Comparison of ENCODE assay signal across 33 cellular contexts in the genomic region with DNA sequence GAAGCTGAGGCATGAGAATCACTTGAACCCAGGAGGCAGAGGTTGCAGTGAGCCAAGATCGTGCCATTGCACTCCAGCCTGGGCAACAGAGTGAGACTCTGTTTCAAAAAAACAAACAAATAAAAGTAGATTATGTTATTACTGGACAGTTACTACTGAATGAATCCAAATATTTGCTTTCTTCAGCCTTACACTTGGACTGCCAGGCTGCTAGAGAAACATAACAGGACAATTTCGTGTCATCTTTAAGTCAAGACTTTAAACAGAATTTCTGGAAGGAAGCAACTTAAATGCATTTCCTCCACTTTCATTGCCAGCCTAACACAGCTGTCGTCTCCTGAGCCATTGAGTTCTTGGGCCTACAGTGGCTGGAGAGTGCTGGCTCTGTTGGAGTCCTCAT. TPM values are rescaled to one million over a fixed set of nuclear protein-coding genes. Genes with fewer than 3 reads are reported as not detected.
DNase-seq lines count a peak whose midpoint lies in the region; ATAC-seq and TF ChIP-seq lines count a peak whose summit lies in the region.
"Had no signal": no experiment of that assay in that cellular context is flagged by ENCODE, and none has a peak within 500 bp of the region (broad histone marks: within the 10 kb centered on the region; RNA-seq: fewer than 3 reads in every experiment).

No MANE protein-coding gene starts in this region.

- no peak overlapping the region for H4K91ac ChIP-seq in IMR-90 (ENCODE audit: insufficient read depth, low read depth, low read length)

- H3K36me3 ChIP-seq in IMR-90 (ENCODE audit: control insufficient read depth, insufficient read depth, low read length) (no peaks in the 10 kb centered on the region), Karpas-422 (ENCODE audit: insufficient read depth, low read length) (no peaks in the 10 kb centered on the region)
- H3K36me3 ChIP-seq: BE2C; BLaER1; BLaER1 treated with 17β-estradiol and CSF1 and Interleukin-3, amounts not matched to agents 10 nM and 100 nM had no signal

- no peaks in the 10 kb centered on the region for H3K79me1 ChIP-seq in IMR-90 (ENCODE audit: low read depth in 1 of 2, low read length in 2 of 2)

- no peak overlapping the region for H3K14ac ChIP-seq in IMR-90 (replicated peaks; ENCODE audit: low read depth, low read length)

- no peak overlapping the region for H3K4ac ChIP-seq in IMR-90 (ENCODE audit: low read depth, low read length)

- H3K9me1 ChIP-seq in IMR-90 (ENCODE audit: insufficient read depth, low read length): no peaks in the 10 kb centered on the region

- no peak overlapping the region for H2AK5ac ChIP-seq in IMR-90 (ENCODE audit: low read depth, low read length)

- no peaks in the 10 kb centered on the region for H3K36me3 Mint-ChIP-seq in natural killer cell treated with Interleukin-12 subunit alpha and Interleukin-12 subunit beta and Interleukin-15 and Interleukin-18, amount 100 ng/mL, for 72 hours
- H3K36me3 Mint-ChIP-seq: CD14-positive monocyte; CD4-positive, alpha-beta memory T cell; CD4-positive, CD25-positive, alpha-beta regulatory T cell; CD8-positive, alpha-beta memory T cell; CD8-positive, alpha-beta T cell had no signal

- no peak overlapping the region for H3K23ac ChIP-seq in IMR-90 (ENCODE audit: low read depth, low read length)

- no peak overlapping the region for H2BK5ac ChIP-seq in IMR-90 (ENCODE audit: low read depth, low read length, poor library complexity, severe bottlenecking)

- ATAC-seq in IMR-90 (ENCODE audit: low read depth) (no peak), HG02571 (IDR thresholded peaks at IDR 0.05; ENCODE audit: unreplicated experiment) (no peak)
- ATAC-seq in natural killer cell treated with Interleukin-12 subunit alpha and Interleukin-12 subunit beta and Interleukin-15 and Interleukin-18, amount 100 ng/mL, for 72 hours: no peak
- ATAC-seq: A549; CD8-positive, alpha-beta T cell had no signal

- H3K79me2 ChIP-seq in Karpas-422 (ENCODE audit: low read length): no peaks in the 10 kb centered on the region

- peaks cover 2% of the 10 kb centered on the region; the same call in 1 of the 2 replicates for H3K9me3 ChIP-seq in IMR-90 (ENCODE audit: control insufficient read depth, insufficient read depth, low read length)
- H3K9me3 ChIP-seq in Karpas-422 (ENCODE audit: low read length): no peaks in the 10 kb centered on the region
- H3K9me3 ChIP-seq: A549, BE2C, Caco-2 had no signal

- no peak overlapping the region for H3K27ac Mint-ChIP-seq in natural killer cell treated with Interleukin-12 subunit alpha and Interleukin-12 subunit beta and Interleukin-15 and Interleukin-18, amount 100 ng/mL, for 72 hours
- H3K27ac Mint-ChIP-seq: B cell; CD14-positive monocyte; CD4-positive, alpha-beta memory T cell; CD4-positive, alpha-beta T cell; CD4-positive, CD25-positive, alpha-beta regulatory T cell; CD8-positive, alpha-beta memory T cell; CD8-positive, alpha-beta T cell had no signal

- H2BK20ac ChIP-seq in IMR-90 (ENCODE audit: low read depth, low read length): no peak overlapping the region

- H3K27me3 Mint-ChIP-seq in natural killer cell treated with Interleukin-12 subunit alpha and Interleukin-12 subunit beta and Interleukin-15 and Interleukin-18, amount 100 ng/mL, for 72 hours: peaks cover 24 to 44% of the 10 kb centered on the region in 2 donors

- no peak overlapping the region for H2AFZ ChIP-seq in IMR-90 (replicated peaks; ENCODE audit: low read length, poor library complexity)
- no peak overlapping the region for H2AFZ ChIP-seq in Karpas-422 (ENCODE audit: low read length)

- no peak for TF ChIP-seq POLR2A in IMR-90 (IDR thresholded peaks at IDR 0.05; ENCODE audit: low read depth, low read length)

- H2AK9ac ChIP-seq in IMR-90 (replicated peaks; ENCODE audit: low read depth, low read length, poor library complexity): no peak overlapping the region

- H3K27me3 ChIP-seq in IMR-90 (ENCODE audit: control insufficient read depth, insufficient read depth, low read length): no peaks in the 10 kb centered on the region
- H3K27me3 ChIP-seq in Karpas-422 (ENCODE audit: low read length): no peaks in the 10 kb centered on the region
- H3K27me3 ChIP-seq: BE2C; BLaER1; BLaER1 treated with 17β-estradiol and CSF1 and Interleukin-3, amounts not matched to agents 10 nM and 100 nM had no signal

- H3K4me3 ChIP-seq in IMR-90 (ENCODE audit: insufficient read depth, low read depth, low read length) (no peak overlapping the region), Karpas-422 (ENCODE audit: low read length) (no peak overlapping the region), LNCaP clone FGC (ENCODE audit: low read depth, low read length) (no peak overlapping the region)
- H3K4me3 ChIP-seq: A549; BLaER1; BLaER1 treated with 17β-estradiol and CSF1 and Interleukin-3, amounts not matched to agents 10 nM and 100 nM had no signal

- H3K9me3 Mint-ChIP-seq in natural killer cell treated with Interleukin-12 subunit alpha and Interleukin-12 subunit beta and Interleukin-15 and Interleukin-18, amount 100 ng/mL, for 72 hours: no peaks in the 10 kb centered on the region
- H3K9me3 Mint-ChIP-seq: CD4-positive, alpha-beta memory T cell; CD4-positive, alpha-beta T cell; CD8-positive, alpha-beta memory T cell; CD8-positive, alpha-beta T cell had no signal

- H2BK15ac ChIP-seq in IMR-90 (ENCODE audit: low read depth, low read length): no peak overlapping the region

- H3K4me2 ChIP-seq in IMR-90 (ENCODE audit: low read depth, low read length): no peak overlapping the region
- no peak overlapping the region for H3K4me2 ChIP-seq in Karpas-422 (ENCODE audit: low read depth, low read length, poor library complexity, severe bottlenecking)
- H3K4me2 ChIP-seq: BLaER1; BLaER1 treated with 17β-estradiol and CSF1 and Interleukin-3, amounts not matched to agents 10 nM and 100 nM had no signal

- TF ChIP-seq RAD21 in IMR-90 (IDR thresholded peaks at IDR 0.05; ENCODE audit: low read length): no peak

- H3K9me2 ChIP-seq in Karpas-422 (replicated peaks; ENCODE audit: insufficient read depth, low read length): no peaks in the 10 kb centered on the region

- in situ Hi-C loops in IMR-90 (cut with MboI; ENCODE audit: low sequenced_read_pairs): no loop called here

- H4K20me1 ChIP-seq in IMR-90 (ENCODE audit: insufficient read depth, low read length) (no peaks in the 10 kb centered on the region), Karpas-422 (ENCODE audit: insufficient read depth, low read depth, low read length) (no peaks in the 10 kb centered on the region)
- H4K20me1 ChIP-seq: BLaER1; BLaER1 treated with 17β-estradiol and CSF1 and Interleukin-3, amounts not matched to agents 10 nM and 100 nM had no signal

- no peak overlapping the region for H2BK120ac ChIP-seq in IMR-90 (ENCODE audit: low read depth, low read length)

- CTCF ChIA-PET in IMR-90 (lab: Yijun Ruan, JAX): no interaction called here

- H3K4me1 ChIP-seq in IMR-90 (ENCODE audit: control insufficient read depth, insufficient read depth, low read length): peaks cover 4% of the 10 kb centered on the region; the same call in 1 of the 2 replicates
- no peaks in the 10 kb centered on the region for H3K4me1 ChIP-seq in Karpas-422 (ENCODE audit: low read length)
- H3K4me1 ChIP-seq: A549; BE2C; BLaER1; BLaER1 treated with 17β-estradiol and CSF1 and Interleukin-3, amounts not matched to agents 10 nM and 100 nM; Caco-2 had no signal

- no peak overlapping the region for H3K4me3 Mint-ChIP-seq in natural killer cell treated with Interleukin-12 subunit alpha and Interleukin-12 subunit beta and Interleukin-15 and Interleukin-18, amount 100 ng/mL, for 72 hours
- H3K4me3 Mint-ChIP-seq: B cell; CD14-positive monocyte; CD4-positive, alpha-beta memory T cell; CD4-positive, alpha-beta T cell; CD4-positive, CD25-positive, alpha-beta regulatory T cell; CD8-positive, alpha-beta memory T cell; CD8-positive, alpha-beta T cell had no signal

- H4K8ac ChIP-seq in IMR-90 (ENCODE audit: low read depth in 2 of 2, low read length in 2 of 2): no peak overlapping the region

- no peak for DNase-seq in IMR-90
- peak; percentile 17 for DNase-seq in Karpas-422
- peak; percentile 50 for DNase-seq in LNCaP clone FGC (ENCODE audit: low read depth)
- DNase-seq in natural killer cell treated with Interleukin-12 subunit alpha and Interleukin-12 subunit beta and Interleukin-15 and Interleukin-18, amount 100 ng/mL, for 72 hours (ENCODE audit: low spot score): no peak
- no peak for DNase-seq in GDM1 (lab: John Stamatoyannopoulos, UW)
- DNase-seq: 8988T; ACHN; AML-193; BE2C; C1 segment of cervical spinal cord; Caco-2; Calu3; CD4-positive, alpha-beta memory T cell; CD4-positive, alpha-beta T cell; CD4-positive, CD25-positive, alpha-beta regulatory T cell; CD8-positive, alpha-beta memory T cell; CD8-positive, alpha-beta T cell; COR-L47; DMS 273 treated with DMSO at 0.1 percent for 48 hours; DMS153; DMS53; DMS79; DMS79 treated with DMSO at 0.1 percent for 48 hours; DND-41; EL had no signal

- WGBS in IMR-90 (ENCODE audit: extremely low coverage in 2 of 2, insufficient read length in 1 of 2), 2 experiments: no CpG with 5 or more reads among the region's 3 CpGs

- no peaks in the 10 kb centered on the region for H3K4me1 Mint-ChIP-seq in natural killer cell treated with Interleukin-12 subunit alpha and Interleukin-12 subunit beta and Interleukin-15 and Interleukin-18, amount 100 ng/mL, for 72 hours (ENCODE audit: low read depth in 2 of 2)
- H3K4me1 Mint-ChIP-seq: B cell; CD14-positive monocyte; CD4-positive, alpha-beta memory T cell; CD4-positive, CD25-positive, alpha-beta regulatory T cell; CD8-positive, alpha-beta memory T cell had no signal

- intact Hi-C loops in IMR-90 (cut with micrococcal nuclease): no loop called here

- H3K9ac ChIP-seq in IMR-90 (ENCODE audit: low read depth, low read length) (no peak overlapping the region), Karpas-422 (ENCODE audit: low read length) (no peak overlapping the region)
- H3K9ac ChIP-seq: BLaER1; BLaER1 treated with 17β-estradiol and CSF1 and Interleukin-3, amounts not matched to agents 10 nM and 100 nM had no signal

- dilution Hi-C loops in IMR-90 (cut with HindIII; ENCODE audit: low sequenced_read_pairs, unreplicated experiment): no loop called here

- peak overlapping the region; percentile 9; the same call in 1 of the 2 replicates for H3K18ac ChIP-seq in IMR-90 (ENCODE audit: low read depth, low read length)

- no peak for TF ChIP-seq CTCF in IMR-90 (conservative IDR thresholded peaks at IDR 0.05; ENCODE audit: low read depth, low read length)
- no peak for TF ChIP-seq CTCF in LNCaP clone FGC (IDR thresholded peaks at IDR 0.05; ENCODE audit: control insufficient read depth, extremely low read depth, insufficient read depth)

- no peak overlapping the region for H4K5ac ChIP-seq in IMR-90 (ENCODE audit: low read depth, low read length)

- no TSS peak for BruUV-seq in IMR-90 (replicated peaks; lab: Mats Ljungman, UMichigan)

- no peak overlapping the region for H3K27ac ChIP-seq in IMR-90 (ENCODE audit: insufficient read depth, low read length)
- no peak overlapping the region for H3K27ac ChIP-seq in Karpas-422 (ENCODE audit: low read length)
- H3K27ac ChIP-seq: 22Rv1; A549; BLaER1; BLaER1 treated with 17β-estradiol and CSF1 and Interleukin-3, amounts not matched to agents 10 nM and 100 nM; C4-2B had no signal

- no peak overlapping the region for H3K56ac ChIP-seq in IMR-90 (ENCODE audit: extremely low read depth, insufficient read depth, low read length)

- POLR2A ChIA-PET in IMR-90 (lab: Charles Lee; ENCODE audit: unreplicated experiment): no interaction called here

RNA-seq across cellular contexts. Expression of a gene that starts 42.0 kb away (rescaled TPM):
- total RNA-seq in IMR-90 (2012; rRNA removed): 37.5 and 50.5 TPM in 2 replicates
- 7.7 and 11.8 TPM in 2 replicates for polyA plus RNA-seq in IMR-90 (2012; rRNA removed)
- 2.1 and 3.4 TPM in 2 replicates for polyA plus RNA-seq in IMR-90 (2012; cell fraction: cytosol; rRNA removed)
- 0.87 and 7.2 TPM in 2 replicates for polyA plus RNA-seq in IMR-90 (2012; cell fraction: nucleus; rRNA removed; ENCODE audit: low replicate concordance)
- total RNA-seq in Karpas-422 (2014; rRNA removed; shearing (Covaris generic); ENCODE audit: low replicate concordance): 22.7 and 49.1 TPM in 2 replicates
- total RNA-seq in natural killer cell treated with Interleukin-12 subunit alpha and Interleukin-12 subunit beta and Interleukin-15 and Interleukin-18, amount 100 ng/mL, for 72 hours: 10 to 100 TPM; 29.1 to 57.3 TPM

RNA-seq across cellular contexts. Expression of a gene that starts 53.3 kb away (rescaled TPM):
- 13.3 and 28.9 TPM in 2 replicates for total RNA-seq in IMR-90 (2012; rRNA removed)
- polyA plus RNA-seq in IMR-90 (2012; rRNA removed): 7.8 and 10.8 TPM in 2 replicates
- 1.8 and 2.0 TPM in 2 replicates for polyA plus RNA-seq in IMR-90 (2012; cell fraction: cytosol; rRNA removed)
- polyA plus RNA-seq in IMR-90 (2012; cell fraction: nucleus; rRNA removed; ENCODE audit: low replicate concordance): 0.72 and 6.9 TPM in 2 replicates
- total RNA-seq in Karpas-422 (2014; rRNA removed; shearing (Covaris generic); ENCODE audit: low replicate concordance): 2.8 and 3.9 TPM in 2 replicates
- total RNA-seq in natural killer cell treated with Interleukin-12 subunit alpha and Interleukin-12 subunit beta and Interleukin-15 and Interleukin-18, amount 100 ng/mL, for 72 hours: 1 to 10 TPM; 1.7 to 2.7 TPM

Comparison
In these comparisons a context has a peak if more than half of its experiments do, and no peak if none do; other contexts are left out.
1. DNase-seq: peak in Karpas-422 (single experiment) and LNCaP clone FGC (single experiment); none in IMR-90 (single experiment), natural killer cell treated with Interleukin-12 subunit alpha and Interleukin-12 subunit beta and Interleukin-15 and Interleukin-18, amount 100 ng/mL, for 72 hours (single experiment) and GDM1 (single experiment).